ENCODE assay signal across 28 cellular contexts in the genomic region with DNA sequence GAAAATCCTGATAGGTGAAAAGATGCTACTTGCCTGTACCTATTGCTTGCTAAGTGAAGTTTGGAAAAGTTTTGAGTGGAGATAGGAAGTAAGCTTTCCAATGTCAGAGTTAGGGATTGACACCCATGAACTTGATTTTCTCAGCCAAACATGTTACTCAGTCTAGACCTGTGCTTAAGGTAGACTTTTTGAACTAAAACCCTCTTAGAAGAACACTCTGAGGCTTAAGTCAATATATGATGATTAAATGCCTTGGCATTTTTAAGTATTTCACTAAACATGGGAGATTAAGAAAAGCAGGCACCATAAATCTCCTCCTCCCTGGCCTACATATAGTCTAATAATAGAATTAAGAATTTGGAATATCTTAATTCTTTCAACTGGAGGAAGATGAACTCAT.
"Had no signal": no experiment of that assay in that cellular context is flagged by ENCODE, and none has a peak within 500 bp of the region (broad histone marks: within the 10 kb centered on the region; RNA-seq: fewer than 3 reads in every experiment).

No MANE protein-coding gene starts in this region.

- H3K36me3 ChIP-seq: esophagus muscularis mucosa, gastroesophageal sphincter, heart left ventricle, neural progenitor cell, right atrium auricular region, tibial artery had no signal

- H3K4me2 ChIP-seq: hepatocyte, neural progenitor cell, smooth muscle cell had no signal

- H3K79me2 ChIP-seq: hepatocyte, parathyroid adenoma had no signal

- H3K27ac Mint-ChIP-seq: endodermal cell; memory B cell; naive thymus-derived CD4-positive, alpha-beta T cell; nephron; neural progenitor cell; progenitor cell of endocrine pancreas; stimulated activated naive CD8-positive, alpha-beta T cell treated with anti-CD3 and anti-CD28 coated beads, Interleukin-15, amount 100 ng/mL, for 72 hours; type B pancreatic cell had no signal

- H3K36me3 Mint-ChIP-seq: memory B cell; naive thymus-derived CD4-positive, alpha-beta T cell; neural progenitor cell; type B pancreatic cell had no signal

- H3K4me3 Mint-ChIP-seq: endodermal cell; memory B cell; naive thymus-derived CD4-positive, alpha-beta T cell; nephron; neural progenitor cell; stimulated activated naive CD8-positive, alpha-beta T cell treated with anti-CD3 and anti-CD28 coated beads, Interleukin-15, amount 100 ng/mL, for 72 hours; type B pancreatic cell had no signal

- H3K9ac ChIP-seq: neural progenitor cell, parathyroid adenoma had no signal

- ATAC-seq: foreskin keratinocyte; gastroesophageal sphincter; heart left ventricle; left lobe of liver; naive thymus-derived CD4-positive, alpha-beta T cell; sciatic nerve; stimulated activated naive CD8-positive, alpha-beta T cell treated with anti-CD3 and anti-CD28 coated beads, Interleukin-15, amount 100 ng/mL, for 72 hours had no signal

- DNase-seq: effector CD8-positive, alpha-beta T cell; endodermal cell; foreskin keratinocyte; heart left ventricle; kidney; midbrain; naive thymus-derived CD4-positive, alpha-beta T cell; stimulated activated CD4-positive, alpha-beta T cell treated with anti-CD3 and anti-CD28 coated beads, Interleukin-12 subunit alpha, Interleukin-12 subunit beta, amount 100 ng/mL, for 4 hours; stimulated activated CD4-positive, alpha-beta T cell treated with anti-CD3 and anti-CD28 coated beads, Interleukin-1b, Interleukin-23, amount 100 ng/mL, for 48 hours; stimulated activated CD4-positive, alpha-beta T cell treated with anti-CD3 and anti-CD28 coated beads, Interleukin-4, amount 100 ng/mL, for 1 hour; stimulated activated CD8-positive, alpha-beta memory T cell treated with anti-CD3 and anti-CD28 coated beads, Interleukin-4, amount 100 ng/mL, for 48 hours; stimulated activated naive CD4-positive, alpha-beta T cell; stimulated activated naive CD8-positive, alpha-beta T cell treated with anti-CD3 and anti-CD28 coated beads, Interleukin-15, amount 100 ng/mL, for 72 hours; tibial artery had no signal

- H3K4me1 ChIP-seq: esophagus muscularis mucosa, foreskin keratinocyte, gastroesophageal sphincter, neural progenitor cell, parathyroid adenoma, right atrium auricular region had no signal

- H2AFZ ChIP-seq: hepatocyte, neural progenitor cell, parathyroid adenoma had no signal

- H3K9me3 ChIP-seq: esophagus muscularis mucosa, gastroesophageal sphincter, heart left ventricle, right atrium auricular region, tibial artery had no signal

- H3K27me3 Mint-ChIP-seq: memory B cell; naive thymus-derived CD4-positive, alpha-beta T cell; stimulated activated naive CD8-positive, alpha-beta T cell treated with anti-CD3 and anti-CD28 coated beads, Interleukin-15, amount 100 ng/mL, for 72 hours had no signal

- H3K4me1 Mint-ChIP-seq: memory B cell; naive thymus-derived CD4-positive, alpha-beta T cell; stimulated activated naive CD8-positive, alpha-beta T cell treated with anti-CD3 and anti-CD28 coated beads, Interleukin-15, amount 100 ng/mL, for 72 hours had no signal

- H3K4me3 ChIP-seq: esophagus muscularis mucosa, gastroesophageal sphincter, heart left ventricle, hepatocyte, neural progenitor cell, right atrium auricular region, smooth muscle cell, tibial artery had no signal

- H3K27me3 ChIP-seq: esophagus muscularis mucosa, foreskin keratinocyte, gastroesophageal sphincter, heart left ventricle, hepatocyte, neural progenitor cell, right atrium auricular region, tibial artery had no signal

- H3K27ac ChIP-seq: epithelial cell of prostate, esophagus muscularis mucosa, foreskin keratinocyte, gastroesophageal sphincter, heart left ventricle, hepatocyte, neural progenitor cell, parathyroid adenoma, right atrium auricular region, tibial artery had no signal

- H3K9me3 Mint-ChIP-seq: endodermal cell; nephron; neural progenitor cell; stimulated activated naive CD8-positive, alpha-beta T cell treated with anti-CD3 and anti-CD28 coated beads, Interleukin-15, amount 100 ng/mL, for 72 hours; type B pancreatic cell had no signal
